In genomic region chr19:11504502-11505031, GRCh38 we compare ENCODE assay signal across 9 cellular contexts. TPM values are rescaled to one million over a fixed set of nuclear protein-coding genes. Genes with fewer than 3 reads are reported as not detected.
DNase-seq lines count a peak whose midpoint lies in the region; ATAC-seq and TF ChIP-seq lines count a peak whose summit lies in the region.
"Had no signal": no experiment of that assay in that cellular context is flagged by ENCODE, and none has a peak within 500 bp of the region (broad histone marks: within the 10 kb centered on the region; RNA-seq: fewer than 3 reads in every experiment).

No MANE protein-coding gene starts in this region.

- no peaks in the 10 kb centered on the region for H3K9me2 ChIP-seq in Loucy (replicated peaks; ENCODE audit: low read depth, low read length)

- H3K27ac Mint-ChIP-seq in nephron, result peak overlapping the region; percentile 74 to 86 (median 76)

- H3K4me1 Mint-ChIP-seq in nephron, result peaks cover 9% of the 10 kb centered on the region

- no peaks in the 10 kb centered on the region for H3K27me3 ChIP-seq in BLaER1 treated with 17β-estradiol and CSF1 and Interleukin-3, amounts not matched to agents 10 nM and 100 nM
- no peaks in the 10 kb centered on the region for H3K27me3 ChIP-seq in Loucy (ENCODE audit: insufficient read depth, low read length, poor library complexity, severe bottlenecking)

- peak overlapping the region; percentile 73 to 99 (median 91) for H3K4me2 ChIP-seq in BLaER1 treated with 17β-estradiol and CSF1 and Interleukin-3, amounts not matched to agents 10 nM and 100 nM
- peak overlapping the region; percentile 83 for H3K4me2 ChIP-seq in Loucy (ENCODE audit: low read depth, low read length, poor library complexity, severe bottlenecking)

- H3K4me3 ChIP-seq in BLaER1 treated with 17β-estradiol and CSF1 and Interleukin-3, amounts not matched to agents 10 nM and 100 nM, result peak overlapping the region; percentile 76 to 97 (median 86)
- peak overlapping the region; percentile 77 for H3K4me3 ChIP-seq in Loucy (ENCODE audit: low read length, poor library complexity, severe bottlenecking)

- no peaks in the 10 kb centered on the region for H3K9me3 ChIP-seq in BLaER1 treated with 17β-estradiol and CSF1 and Interleukin-3, amounts not matched to agents 10 nM and 100 nM (replicated peaks in 1 of 11)
- H3K9me3 ChIP-seq in Loucy (ENCODE audit: insufficient read depth, low read depth, low read length), result no peaks in the 10 kb centered on the region

- H3K27me3 Mint-ChIP-seq in nephron (ENCODE audit: low read depth), result no peaks in the 10 kb centered on the region

- peaks cover 0 to 27% (median 4%) of the 10 kb centered on the region in 11 experiments; a peak in 9 of 22 replicates for H3K36me3 ChIP-seq in BLaER1 treated with 17β-estradiol and CSF1 and Interleukin-3, amounts not matched to agents 10 nM and 100 nM
- H3K36me3 ChIP-seq in Loucy (ENCODE audit: insufficient read depth, low read length), result no peaks in the 10 kb centered on the region

- H3K9ac ChIP-seq in BLaER1 treated with 17β-estradiol and CSF1 and Interleukin-3, amounts not matched to agents 10 nM and 100 nM, result peak overlapping the region; percentile 82 to 94 (median 89); a peak in 20 of 22 replicates
- peak overlapping the region; percentile 81 for H3K9ac ChIP-seq in Loucy (ENCODE audit: low read depth, low read length, poor library complexity, severe bottlenecking)

- peaks cover 24% of the 10 kb centered on the region for H3K79me2 ChIP-seq in Loucy (ENCODE audit: insufficient read depth, low read length)

- H4K20me1 ChIP-seq in BLaER1 treated with 17β-estradiol and CSF1 and Interleukin-3, amounts not matched to agents 10 nM and 100 nM, result peaks cover 0 to 13% (median 0%) of the 10 kb centered on the region in 11 experiments; a peak in 4 of 22 replicates
- H4K20me1 ChIP-seq in Loucy (ENCODE audit: insufficient read depth, low read length, poor library complexity, severe bottlenecking), result no peaks in the 10 kb centered on the region

- no peak for ATAC-seq in HG02852 (IDR thresholded peaks at IDR 0.05; ENCODE audit: unreplicated experiment)

- no peaks in the 10 kb centered on the region for H3F3A ChIP-seq in Loucy (ENCODE audit: low read depth)

- TF ChIP-seq CTCF in Loucy (conservative IDR thresholded peaks at IDR 0.05; ENCODE audit: low read length) (no peak), nephron (IDR thresholded peaks at IDR 0.05; ENCODE audit: unreplicated experiment in 3 of 3) (no peak)

- peak; percentile 7 for DNase-seq in dermis blood vessel endothelial cell
- no peak for DNase-seq in stimulated activated CD4-positive, alpha-beta T cell treated with anti-CD3 and anti-CD28 coated beads, Interleukin-4, amount 100 ng/mL, for 4 hours
- DNase-seq in NCI-H2227 treated with DMSO at 0.1 percent for 48 hours (lab: John Stamatoyannopoulos, UW), result no peak
- no peak for DNase-seq in NCI-H146 treated with DMSO at 0.1 percent for 48 hours (lab: John Stamatoyannopoulos, UW; ENCODE audit: unreplicated experiment)

- H3K27ac ChIP-seq in BLaER1 treated with 17β-estradiol and CSF1 and Interleukin-3, amounts not matched to agents 10 nM and 100 nM, result peak overlapping the region in 8 of 11 experiments; percentile 12 to 91 (median 87); a peak in 7 of 22 replicates

- peaks cover 8% of the 10 kb centered on the region for H3K36me3 Mint-ChIP-seq in nephron (ENCODE audit: low read depth)

- H3K4me3 Mint-ChIP-seq in nephron, result peak overlapping the region; percentile 86 to 89 (median 88)

- H2AFZ ChIP-seq in Loucy (ENCODE audit: low read length), result peak overlapping the region; percentile 77

- peaks cover 18 to 27% (median 22%) of the 10 kb centered on the region in 10 experiments for H3K4me1 ChIP-seq in BLaER1 treated with 17β-estradiol and CSF1 and Interleukin-3, amounts not matched to agents 10 nM and 100 nM
- H3K4me1 ChIP-seq in Loucy (ENCODE audit: insufficient read depth, low read length, poor library complexity, severe bottlenecking), result peaks cover 11% of the 10 kb centered on the region

- H3K9me3 Mint-ChIP-seq in nephron, result no peaks in the 10 kb centered on the region

RNA-seq across cellular contexts. Expression of gene ZNF653, which starts 1.1 kb away (rescaled TPM):
- 5.1 and 12.4 TPM in 2 replicates for total RNA-seq in dermis blood vessel endothelial cell

RNA-seq across cellular contexts. Expression of gene ELAVL3, which starts 23.7 kb away (rescaled TPM):
- total RNA-seq in dermis blood vessel endothelial cell, result not detected in 2 replicates
- total RNA-seq: T-helper 1 cell treated with Interleukin-12 subunit alpha and Interleukin-12 subunit beta and Interleukin-4 antibody, amounts not matched to agents 30 ng/mL and 1 ng/mL, for 36 hours had no signal

RNA-seq across cellular contexts. Expression of gene ECSIT, which starts 24.4 kb away (rescaled TPM):
- 36.8 and 37.6 TPM in 2 replicates for total RNA-seq in dermis blood vessel endothelial cell

RNA-seq across cellular contexts. Expression of gene CNN1, which starts 34.1 kb away (rescaled TPM):
- total RNA-seq in dermis blood vessel endothelial cell, result 0.19 and 1.2 TPM in 2 replicates
- total RNA-seq: T-helper 1 cell treated with Interleukin-12 subunit alpha and Interleukin-12 subunit beta and Interleukin-4 antibody, amounts not matched to agents 30 ng/mL and 1 ng/mL, for 36 hours had no signal

RNA-seq across cellular contexts. Expression of gene ELOF1, which starts 54.5 kb away (rescaled TPM):
- total RNA-seq in dermis blood vessel endothelial cell, result 16.9 and 24.5 TPM in 2 replicates
